8 cellular contexts compared by ENCODE assay signal in genomic region chr1:170457325-170458050, GRCh38.
DNase-seq lines count a peak whose midpoint lies in the region; ATAC-seq and TF ChIP-seq lines count a peak whose summit lies in the region.
"Not testable (repeated sequence)": the region's sequence is repeated elsewhere in the genome, so short reads cannot be mapped to it uniquely, and the experiment has no call there.

No MANE protein-coding gene starts in this region.

- H3K4me3 Mint-ChIP-seq in activated CD8-positive, alpha-beta T cell treated with anti-CD3 and anti-CD28 coated beads, Interleukin-2, amount 10 ng/mL, durations not matched to agents 7 days and 5 days; type B pancreatic cell: not testable (repeated sequence)

- H3F3A ChIP-seq in Loucy (ENCODE audit: low read depth): not testable (repeated sequence)

- not testable (repeated sequence) for H3K9me3 ChIP-seq in Loucy (ENCODE audit: insufficient read depth, low read depth, low read length); OCI-LY7 (ENCODE audit: low read length); colonic mucosa; right cardiac atrium (ENCODE audit: control insufficient read depth, low read length); mesodermal cell (ENCODE audit: control insufficient read depth, low read length)

- H3K27me3 Mint-ChIP-seq in activated CD8-positive, alpha-beta T cell treated with anti-CD3 and anti-CD28 coated beads, Interleukin-2, amount 10 ng/mL, durations not matched to agents 7 days and 5 days (ENCODE audit: low read depth); type B pancreatic cell: not testable (repeated sequence)

- H3K79me2 ChIP-seq in Loucy (ENCODE audit: insufficient read depth, low read length); OCI-LY7 (ENCODE audit: insufficient read depth, low read depth, low read length): not testable (repeated sequence)

- not testable (repeated sequence) for H3K9me2 ChIP-seq in Loucy (replicated peaks; ENCODE audit: low read depth, low read length); OCI-LY7 (ENCODE audit: insufficient read depth, low read length)

- not testable (repeated sequence) for H3K36me3 ChIP-seq in Loucy (ENCODE audit: insufficient read depth, low read length); OCI-LY7 (ENCODE audit: insufficient read depth, low read length); colonic mucosa; mesodermal cell (ENCODE audit: control insufficient read depth, insufficient read depth, low read length)

- CTCF ChIA-PET in OCI-LY7 (lab: Charles Lee; ENCODE audit: unreplicated experiment); activated CD8-positive, alpha-beta T cell treated with anti-CD3 and anti-CD28 coated beads, Interleukin-2, amount 10 ng/mL, durations not matched to agents 7 days and 5 days (lab: Charles Lee): not testable (repeated sequence)

- H4K20me1 ChIP-seq in Loucy (ENCODE audit: insufficient read depth, low read length, poor library complexity, severe bottlenecking); OCI-LY7 (ENCODE audit: insufficient read depth, low read length): not testable (repeated sequence)

- H3K9me3 Mint-ChIP-seq in activated CD8-positive, alpha-beta T cell treated with anti-CD3 and anti-CD28 coated beads, Interleukin-2, amount 10 ng/mL, durations not matched to agents 7 days and 5 days (ENCODE audit: insufficient read depth): not testable (repeated sequence)
- H3K9me3 Mint-ChIP-seq in type B pancreatic cell: peaks cover 13% of the 10 kb centered on the region

- H3K9ac ChIP-seq in Loucy (ENCODE audit: low read depth, low read length, poor library complexity, severe bottlenecking); colonic mucosa (ENCODE audit: low read depth in 2 of 2, low read length in 2 of 2): not testable (repeated sequence)

- H3K36me3 Mint-ChIP-seq in activated CD8-positive, alpha-beta T cell treated with anti-CD3 and anti-CD28 coated beads, Interleukin-2, amount 10 ng/mL, durations not matched to agents 7 days and 5 days (ENCODE audit: low read depth); type B pancreatic cell: not testable (repeated sequence)

- H3K4me1 Mint-ChIP-seq in activated CD8-positive, alpha-beta T cell treated with anti-CD3 and anti-CD28 coated beads, Interleukin-2, amount 10 ng/mL, durations not matched to agents 7 days and 5 days (ENCODE audit: low read depth); type B pancreatic cell (ENCODE audit: unreplicated experiment): not testable (repeated sequence)

- H3K27me3 ChIP-seq in Loucy (ENCODE audit: insufficient read depth, low read length, poor library complexity, severe bottlenecking); colonic mucosa; right cardiac atrium (ENCODE audit: control insufficient read depth, insufficient read depth): not testable (repeated sequence)

- WGBS in right cardiac atrium: 81% methylated on average over 5 of the region's 5 CpGs
- 61 to 74% methylated on average over 2 of the region's 5 CpGs for WGBS in mesodermal cell (ENCODE audit: insufficient coverage in 2 of 2), 2 experiments

- not testable (repeated sequence) for BruUV-seq in OCI-LY7 (replicated peaks; lab: Mats Ljungman, UMichigan)

- intact Hi-C loops in OCI-LY7 (cut with micrococcal nuclease; ENCODE audit: unreplicated experiment); colonic mucosa (cut with DNase I); right cardiac atrium (cut with DNase I): not testable (repeated sequence)

- not testable (repeated sequence) for H3K27ac ChIP-seq in OCI-LY7 (ENCODE audit: low read depth, low read length, poor library complexity, severe bottlenecking); colonic mucosa; right cardiac atrium (ENCODE audit: low read length)
- peak overlapping the region; percentile 41 for H3K27ac ChIP-seq in mesodermal cell (ENCODE audit: low read depth, low read length, severe bottlenecking)

- not testable (repeated sequence) for ATAC-seq in activated CD8-positive, alpha-beta T cell treated with anti-CD3 and anti-CD28 coated beads, Interleukin-2, amount 10 ng/mL, durations not matched to agents 7 days and 5 days; right cardiac atrium

- not testable (repeated sequence) for H3K4me3 ChIP-seq in Loucy (ENCODE audit: low read length, poor library complexity, severe bottlenecking); OCI-LY7 (ENCODE audit: low read depth, low read length, poor library complexity, severe bottlenecking); colonic mucosa; right cardiac atrium (ENCODE audit: low read length); mesodermal cell (ENCODE audit: extremely low read depth, insufficient read depth, low read length, poor library complexity, severe bottlenecking)

- DNase-seq in ELR (ENCODE audit: low read depth) (peak; percentile 13), OCI-LY7 (ENCODE audit: low spot score) (peak; percentile 8), colonic mucosa (peak; percentile 41), right cardiac atrium (peak in 2 of 3 donors; percentile 22 to 67)
- peak; percentile 21 for DNase-seq in activated CD8-positive, alpha-beta T cell treated with anti-CD3 and anti-CD28 coated beads, Interleukin-2, amount 10 ng/mL, durations not matched to agents 7 days and 5 days
- not testable (repeated sequence) for DNase-seq in type B pancreatic cell (ENCODE audit: extremely low spot score, unreplicated experiment)

- peak; percentile 45 for TF ChIP-seq CTCF in Loucy (conservative IDR thresholded peaks at IDR 0.05; ENCODE audit: low read length)
- not testable (repeated sequence) for TF ChIP-seq CTCF in OCI-LY7 (conservative IDR thresholded peaks at IDR 0.05; ENCODE audit: low read length); colonic mucosa (IDR thresholded peaks at IDR 0.05)
- peak; percentile 13 for TF ChIP-seq CTCF in type B pancreatic cell (conservative IDR thresholded peaks at IDR 0.05)

- H3K4me1 ChIP-seq in Loucy (ENCODE audit: insufficient read depth, low read length, poor library complexity, severe bottlenecking) (peaks cover 15% of the 10 kb centered on the region), mesodermal cell (ENCODE audit: control insufficient read depth, insufficient read depth, low read length, poor library complexity, severe bottlenecking) (peaks cover 12% of the 10 kb centered on the region)
- not testable (repeated sequence) for H3K4me1 ChIP-seq in OCI-LY7 (ENCODE audit: insufficient read depth, low read length, poor library complexity, severe bottlenecking); colonic mucosa; right cardiac atrium (ENCODE audit: control insufficient read depth, insufficient read depth, low read length)

- H3K27ac Mint-ChIP-seq in activated CD8-positive, alpha-beta T cell treated with anti-CD3 and anti-CD28 coated beads, Interleukin-2, amount 10 ng/mL, durations not matched to agents 7 days and 5 days; type B pancreatic cell: not testable (repeated sequence)

- not testable (repeated sequence) for H2AFZ ChIP-seq in Loucy (ENCODE audit: low read length); OCI-LY7 (ENCODE audit: low read length)

- not testable (repeated sequence) for H3K4me2 ChIP-seq in Loucy (ENCODE audit: low read depth, low read length, poor library complexity, severe bottlenecking); OCI-LY7 (ENCODE audit: low read length)

- POLR2A ChIA-PET in OCI-LY7 (lab: Charles Lee); activated CD8-positive, alpha-beta T cell treated with anti-CD3 and anti-CD28 coated beads, Interleukin-2, amount 10 ng/mL, durations not matched to agents 7 days and 5 days (lab: Charles Lee): not testable (repeated sequence)
